In the genomic region with DNA sequence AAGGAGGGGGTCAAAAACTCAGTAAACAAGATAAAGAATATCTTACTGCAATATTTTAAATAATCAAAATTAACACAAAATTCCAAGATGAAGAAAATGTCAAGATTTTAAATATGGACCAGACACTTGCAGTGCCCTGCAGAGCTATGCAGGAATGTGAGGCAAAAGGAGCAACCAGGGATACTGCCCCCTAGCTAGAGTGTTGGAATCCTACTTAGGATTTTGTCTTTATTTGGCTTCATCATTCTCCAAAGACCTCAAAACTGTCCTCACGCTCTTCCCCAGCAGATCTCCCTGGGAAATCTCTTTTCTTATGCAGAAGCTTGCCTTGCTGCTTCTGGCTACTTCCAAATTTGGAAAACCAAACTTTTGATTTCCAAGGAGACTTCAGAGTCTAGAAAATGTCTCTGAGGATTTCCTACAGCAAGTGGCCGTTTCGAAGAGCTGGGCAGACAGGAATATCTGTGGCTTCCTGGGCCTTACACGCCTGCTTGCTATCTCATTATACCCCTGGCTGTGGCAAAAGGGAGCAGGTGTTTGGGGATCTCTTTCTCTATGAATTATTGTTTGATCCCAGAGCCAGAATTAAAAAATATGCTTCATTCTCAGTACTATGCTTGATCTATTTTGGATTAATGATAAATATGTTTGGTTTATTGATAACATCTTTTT, we compare ENCODE assay signal across 25 cellular contexts.
DNase-seq lines count a peak whose midpoint lies in the region; TF ChIP-seq lines count a peak whose summit lies in the region.
"Had no signal": no experiment of that assay in that cellular context is flagged by ENCODE, and none has a peak within 500 bp of the region (broad histone marks: within the 10 kb centered on the region; RNA-seq: fewer than 3 reads in every experiment).

No MANE protein-coding gene starts in this region.

- BruUV-seq in Calu3 (replicated peaks; lab: Mats Ljungman, UMichigan), result no TSS peak

- no peaks in the 10 kb centered on the region for H3K27me3 ChIP-seq in NT2/D1 (ENCODE audit: insufficient read depth, insufficient read length)
- H3K27me3 ChIP-seq: cardiac muscle cell had no signal

- H3K27me3 Mint-ChIP-seq in progenitor cell of endocrine pancreas (peaks cover 26% of the 10 kb centered on the region), Calu3 (ENCODE audit: unreplicated experiment) (peaks cover 22% of the 10 kb centered on the region)
- no peaks in the 10 kb centered on the region for H3K27me3 Mint-ChIP-seq in activated naive CD4-positive, alpha-beta T cell treated with anti-CD3 and anti-CD28 coated beads, Interleukin-2, amount 10 ng/mL, durations not matched to agents 7 days and 5 days
- H3K27me3 Mint-ChIP-seq: activated B cell treated with CpG ODN at 0.5 μM for 24 hours; activated CD4-positive, alpha-beta memory T cell treated with anti-CD3 and anti-CD28 coated beads, Interleukin-2, amount 10 ng/mL, durations not matched to agents 7 days and 5 days had no signal

- peaks cover 15% of the 10 kb centered on the region for H3K4me1 Mint-ChIP-seq in progenitor cell of endocrine pancreas (ENCODE audit: low read depth)
- H3K4me1 Mint-ChIP-seq in activated naive CD4-positive, alpha-beta T cell treated with anti-CD3 and anti-CD28 coated beads, Interleukin-2, amount 10 ng/mL, durations not matched to agents 7 days and 5 days, result no peaks in the 10 kb centered on the region
- peaks cover 14% of the 10 kb centered on the region for H3K4me1 Mint-ChIP-seq in Calu3 (ENCODE audit: low read depth, unreplicated experiment)
- H3K4me1 Mint-ChIP-seq: activated CD4-positive, alpha-beta memory T cell treated with anti-CD3 and anti-CD28 coated beads, Interleukin-2, amount 10 ng/mL, durations not matched to agents 7 days and 5 days had no signal

- H3K9me3 Mint-ChIP-seq in progenitor cell of endocrine pancreas (ENCODE audit: low read depth), result no peaks in the 10 kb centered on the region
- no peaks in the 10 kb centered on the region for H3K9me3 Mint-ChIP-seq in activated naive CD4-positive, alpha-beta T cell treated with anti-CD3 and anti-CD28 coated beads, Interleukin-2, amount 10 ng/mL, durations not matched to agents 7 days and 5 days
- no peaks in the 10 kb centered on the region for H3K9me3 Mint-ChIP-seq in Calu3 (ENCODE audit: low read depth, unreplicated experiment)
- H3K9me3 Mint-ChIP-seq: activated B cell treated with CpG ODN at 0.5 μM for 24 hours; activated CD4-positive, alpha-beta memory T cell treated with anti-CD3 and anti-CD28 coated beads, Interleukin-2, amount 10 ng/mL, durations not matched to agents 7 days and 5 days; nephron had no signal

- H3K9ac ChIP-seq in NT2/D1 (ENCODE audit: insufficient read length, low read depth), result no peak overlapping the region

- intact Hi-C loops in Calu3 (cut with micrococcal nuclease; ENCODE audit: unreplicated experiment), result no loop called here

- CTCF ChIA-PET in activated naive CD4-positive, alpha-beta T cell treated with anti-CD3 and anti-CD28 coated beads, Interleukin-2, amount 10 ng/mL, durations not matched to agents 7 days and 5 days (lab: Charles Lee), result no interaction called here
- CTCF ChIA-PET in Calu3 (lab: Charles Lee), result no interaction called here

- H3K4me3 Mint-ChIP-seq in progenitor cell of endocrine pancreas (ENCODE audit: low read depth), result no peak overlapping the region
- no peak overlapping the region for H3K4me3 Mint-ChIP-seq in activated naive CD4-positive, alpha-beta T cell treated with anti-CD3 and anti-CD28 coated beads, Interleukin-2, amount 10 ng/mL, durations not matched to agents 7 days and 5 days
- no peak overlapping the region for H3K4me3 Mint-ChIP-seq in Calu3 (ENCODE audit: low read depth, unreplicated experiment)
- H3K4me3 Mint-ChIP-seq: activated B cell treated with CpG ODN at 0.5 μM for 24 hours; activated CD4-positive, alpha-beta memory T cell treated with anti-CD3 and anti-CD28 coated beads, Interleukin-2, amount 10 ng/mL, durations not matched to agents 7 days and 5 days; nephron had no signal

- DNase-seq in ELF-1 (ENCODE audit: low read depth, low spot score) (peak; percentile 50), NT2/D1 (ENCODE audit: low read depth, low spot score) (peak; percentile 38), epithelial cell of proximal tubule (ENCODE audit: low read depth) (no peak), progenitor cell of endocrine pancreas (ENCODE audit: low spot score, unreplicated experiment) (no peak), NCI-H446 (lab: John Stamatoyannopoulos, UW) (no peak), Calu3 (no peak)
- DNase-seq in activated naive CD4-positive, alpha-beta T cell treated with anti-CD3 and anti-CD28 coated beads, Interleukin-2, amount 10 ng/mL, durations not matched to agents 7 days and 5 days, result no peak
- DNase-seq: activated B cell treated with CpG ODN at 0.5 μM for 24 hours; activated CD4-positive, alpha-beta memory T cell treated with anti-CD3 and anti-CD28 coated beads, Interleukin-2, amount 10 ng/mL, durations not matched to agents 7 days and 5 days; activated gamma-delta T cell treated with Interleukin-2 at 50 U/mL for 16 hours; activated T-cell treated with anti-CD3 and anti-CD28 coated beads for 4 hours; AML-193; amniotic stem cell; dermis blood vessel endothelial cell; GF-D8; KBM-7; NCI-H1930; NCI-H2227 treated with DMSO at 0.1 percent for 48 hours; NCI-H82; stimulated activated naive CD4-positive, alpha-beta T cell treated with Interleukin-2 at 50 U/mL for 16 hours had no signal

- H3K36me3 ChIP-seq in NT2/D1 (ENCODE audit: insufficient read depth, insufficient read length, low read length), result no peaks in the 10 kb centered on the region
- H3K36me3 ChIP-seq: cardiac muscle cell, prostate gland had no signal

- peak; percentile 25 for TF ChIP-seq CTCF in epithelial cell of proximal tubule (conservative IDR thresholded peaks at IDR 0.05; ENCODE audit: low read depth, low read length)
- TF ChIP-seq CTCF in progenitor cell of endocrine pancreas (IDR thresholded peaks at IDR 0.05; ENCODE audit: unreplicated experiment), result peak; percentile 14
- no peak for TF ChIP-seq CTCF in Calu3 (IDR thresholded peaks at IDR 0.05; ENCODE audit: unreplicated experiment)

- H3K9me3 ChIP-seq in NT2/D1 (ENCODE audit: insufficient read depth, low read length), result no peaks in the 10 kb centered on the region
- H3K9me3 ChIP-seq: prostate gland had no signal

- no peaks in the 10 kb centered on the region for H3K36me3 Mint-ChIP-seq in progenitor cell of endocrine pancreas (ENCODE audit: insufficient read depth)
- H3K36me3 Mint-ChIP-seq in activated naive CD4-positive, alpha-beta T cell treated with anti-CD3 and anti-CD28 coated beads, Interleukin-2, amount 10 ng/mL, durations not matched to agents 7 days and 5 days, result no peaks in the 10 kb centered on the region
- H3K36me3 Mint-ChIP-seq in Calu3 (ENCODE audit: insufficient read depth, unreplicated experiment), result no peaks in the 10 kb centered on the region

- H3K27ac Mint-ChIP-seq in progenitor cell of endocrine pancreas, result no peak overlapping the region
- H3K27ac Mint-ChIP-seq in activated naive CD4-positive, alpha-beta T cell treated with anti-CD3 and anti-CD28 coated beads, Interleukin-2, amount 10 ng/mL, durations not matched to agents 7 days and 5 days, result no peak overlapping the region
- no peak overlapping the region for H3K27ac Mint-ChIP-seq in Calu3 (ENCODE audit: unreplicated experiment)
- H3K27ac Mint-ChIP-seq: activated B cell treated with CpG ODN at 0.5 μM for 24 hours; activated CD4-positive, alpha-beta memory T cell treated with anti-CD3 and anti-CD28 coated beads, Interleukin-2, amount 10 ng/mL, durations not matched to agents 7 days and 5 days; nephron had no signal

- H3K4me3 ChIP-seq in NT2/D1 (ENCODE audit: insufficient read length, low read depth) (no peak overlapping the region), epithelial cell of proximal tubule (ENCODE audit: low read depth, low read length) (no peak overlapping the region)
- H3K4me3 ChIP-seq: cardiac muscle cell, prostate gland, SK-N-MC, skin epidermis had no signal

- H3K4me1 ChIP-seq in NT2/D1 (ENCODE audit: insufficient read depth, insufficient read length), result no peaks in the 10 kb centered on the region
- H3K4me1 ChIP-seq: prostate gland had no signal

Comparison
In these comparisons a context has a peak if more than half of its experiments do, and no peak if none do; other contexts are left out.
1. DNase-seq: peak in ELF-1 (single experiment) and NT2/D1 (single experiment); none in epithelial cell of proximal tubule (single experiment), progenitor cell of endocrine pancreas (single experiment), activated naive CD4-positive, alpha-beta T cell treated with anti-CD3 and anti-CD28 coated beads, Interleukin-2, amount 10 ng/mL, durations not matched to agents 7 days and 5 days (single experiment), NCI-H446 (0 of 2) and Calu3 (single experiment).